17 cellular contexts compared by ENCODE assay signal in genomic region chr15:48550822-48551525, GRCh38.
DNase-seq lines count a peak whose midpoint lies in the region; FAIRE-seq and TF ChIP-seq lines count a peak whose summit lies in the region.
"Had no signal": no experiment of that assay in that cellular context is flagged by ENCODE, and none has a peak within 500 bp of the region (broad histone marks: within the 10 kb centered on the region; RNA-seq: fewer than 3 reads in every experiment).

No MANE protein-coding gene starts in this region.

- H3K4me3 Mint-ChIP-seq in nephron (no peak overlapping the region), CD14-positive monocyte (no peak overlapping the region)
- H3K4me3 Mint-ChIP-seq in CD4-positive, alpha-beta memory T cell = no peak overlapping the region

- H3K27ac ChIP-seq in CD4-positive, alpha-beta memory T cell (ENCODE audit: low read depth, low read length) = no peak overlapping the region
- H3K27ac ChIP-seq: BLaER1 treated with 17β-estradiol and CSF1 and Interleukin-3, amounts not matched to agents 10 nM and 100 nM had no signal

- H3K4me1 Mint-ChIP-seq in nephron = peaks cover 72% of the 10 kb centered on the region
- H3K4me1 Mint-ChIP-seq in CD14-positive monocyte = no peaks in the 10 kb centered on the region
- peaks cover 0 to 1% (median 0%) of the 10 kb centered on the region in 4 donors for H3K4me1 Mint-ChIP-seq in CD4-positive, alpha-beta memory T cell

- H3K36me3 ChIP-seq in CD4-positive, alpha-beta memory T cell (ENCODE audit: insufficient read depth, low read length) = no peaks in the 10 kb centered on the region
- H3K36me3 ChIP-seq: BLaER1 treated with 17β-estradiol and CSF1 and Interleukin-3, amounts not matched to agents 10 nM and 100 nM; HAP-1 had no signal

- intact Hi-C loops in CD14-positive monocyte (cut with micrococcal nuclease) = no loop called here
- intact Hi-C loops in CD4-positive, alpha-beta memory T cell (cut with micrococcal nuclease) = no loop called here

- POLR2A ChIA-PET in CD4-positive, alpha-beta memory T cell (lab: Charles Lee; ENCODE audit: partially characterized antibody) = no interaction called here

- H3K27ac Mint-ChIP-seq in nephron = peak overlapping the region in 2 of 3 experiments; percentile 0 to 26
- no peak overlapping the region for H3K27ac Mint-ChIP-seq in CD14-positive monocyte
- H3K27ac Mint-ChIP-seq in CD4-positive, alpha-beta memory T cell = no peak overlapping the region

- no peaks in the 10 kb centered on the region for H3K27me3 ChIP-seq in CD4-positive, alpha-beta memory T cell (ENCODE audit: insufficient read depth, low read length)
- H3K27me3 ChIP-seq: BLaER1 treated with 17β-estradiol and CSF1 and Interleukin-3, amounts not matched to agents 10 nM and 100 nM had no signal

- H3K9me3 ChIP-seq in CD4-positive, alpha-beta memory T cell (ENCODE audit: control insufficient read depth in 1 of 2, low read length in 2 of 2) = no peaks in the 10 kb centered on the region
- H3K9me3 ChIP-seq: BLaER1 treated with 17β-estradiol and CSF1 and Interleukin-3, amounts not matched to agents 10 nM and 100 nM; Caco-2; HAP-1 had no signal

- no peaks in the 10 kb centered on the region for H3K4me1 ChIP-seq in CD4-positive, alpha-beta memory T cell (ENCODE audit: insufficient read depth, low read length)
- H3K4me1 ChIP-seq: BLaER1 treated with 17β-estradiol and CSF1 and Interleukin-3, amounts not matched to agents 10 nM and 100 nM; Caco-2 had no signal

- no peaks in the 10 kb centered on the region for H3K36me3 Mint-ChIP-seq in nephron (ENCODE audit: low read depth)
- peaks cover 0 to 3% of the 10 kb centered on the region in 2 donors for H3K36me3 Mint-ChIP-seq in CD14-positive monocyte
- no peaks in the 10 kb centered on the region for H3K36me3 Mint-ChIP-seq in CD4-positive, alpha-beta memory T cell

- no peaks in the 10 kb centered on the region for H3K27me3 Mint-ChIP-seq in nephron (ENCODE audit: low read depth)
- H3K27me3 Mint-ChIP-seq in CD14-positive monocyte (ENCODE audit: low read depth in 3 of 3) = no peaks in the 10 kb centered on the region
- peaks cover 0 to 2% of the 10 kb centered on the region in 2 donors for H3K27me3 Mint-ChIP-seq in CD4-positive, alpha-beta memory T cell

- peak; percentile 18 for FAIRE-seq in GM19239 (lab: Jason Lieb, UNC)
- FAIRE-seq: GM12891, RCC 7860 had no signal

- CTCF ChIA-PET in CD4-positive, alpha-beta memory T cell (lab: Charles Lee; ENCODE audit: partially characterized antibody) = no interaction called here

- no peak for TF ChIP-seq CTCF in fibroblast of pulmonary artery (IDR thresholded peaks at IDR 0.05; ENCODE audit: low read length, missing control alignments)
- TF ChIP-seq CTCF in nephron (IDR thresholded peaks at IDR 0.05; ENCODE audit: unreplicated experiment in 3 of 3) = no peak
- no peak for TF ChIP-seq CTCF in CD14-positive monocyte (IDR thresholded peaks at IDR 0.05)

- H3K9me3 Mint-ChIP-seq in nephron (no peaks in the 10 kb centered on the region), CD14-positive monocyte (peaks cover 0 to 2% (median 0%) of the 10 kb centered on the region in 7 donors)
- no peaks in the 10 kb centered on the region for H3K9me3 Mint-ChIP-seq in CD4-positive, alpha-beta memory T cell

- DNase-seq in GM19239 (ENCODE audit: insufficient read length, low spot score) (no peak), astrocyte of the hippocampus (ENCODE audit: low read depth, low spot score) (peak; percentile 41), fibroblast of pulmonary artery (ENCODE audit: low read depth) (peak; percentile 75), CD14-positive monocyte (ENCODE audit: low spot score) (no peak), KG1 (lab: John Stamatoyannopoulos, UW) (no peak)
- DNase-seq in activated CD4-positive, alpha-beta T cell treated with anti-CD3 and anti-CD28 coated beads for 4 hours = no peak
- DNase-seq in CD4-positive, alpha-beta memory T cell = no peak
- DNase-seq: Caco-2, MV-4-11, NCI-H1417 treated with DMSO at 0.1 percent for 48 hours, NCI-H2029, NCI-H510A had no signal

- H3K4me3 ChIP-seq in fibroblast of pulmonary artery (replicated peaks; ENCODE audit: low read depth, low read length) = no peak overlapping the region
- H3K4me3 ChIP-seq in CD4-positive, alpha-beta memory T cell (ENCODE audit: low read length in 2 of 2) = no peak overlapping the region
- H3K4me3 ChIP-seq: BLaER1 treated with 17β-estradiol and CSF1 and Interleukin-3, amounts not matched to agents 10 nM and 100 nM; HAP-1 had no signal

Comparison
In these comparisons a context has a peak if more than half of its experiments do, and no peak if none do; other contexts are left out.
1. DNase-seq: peak in astrocyte of the hippocampus (single experiment) and fibroblast of pulmonary artery (single experiment); none in GM19239 (single experiment), CD14-positive monocyte (single experiment), activated CD4-positive, alpha-beta T cell treated with anti-CD3 and anti-CD28 coated beads for 4 hours (0 of 2), CD4-positive, alpha-beta memory T cell (0 of 5) and KG1 (single experiment).
2. H3K27ac Mint-ChIP-seq: peak in nephron (2 of 3); none in CD14-positive monocyte (0 of 7) and CD4-positive, alpha-beta memory T cell (0 of 7).